ENCODE assay signal across 19 cellular contexts in the genomic region with DNA sequence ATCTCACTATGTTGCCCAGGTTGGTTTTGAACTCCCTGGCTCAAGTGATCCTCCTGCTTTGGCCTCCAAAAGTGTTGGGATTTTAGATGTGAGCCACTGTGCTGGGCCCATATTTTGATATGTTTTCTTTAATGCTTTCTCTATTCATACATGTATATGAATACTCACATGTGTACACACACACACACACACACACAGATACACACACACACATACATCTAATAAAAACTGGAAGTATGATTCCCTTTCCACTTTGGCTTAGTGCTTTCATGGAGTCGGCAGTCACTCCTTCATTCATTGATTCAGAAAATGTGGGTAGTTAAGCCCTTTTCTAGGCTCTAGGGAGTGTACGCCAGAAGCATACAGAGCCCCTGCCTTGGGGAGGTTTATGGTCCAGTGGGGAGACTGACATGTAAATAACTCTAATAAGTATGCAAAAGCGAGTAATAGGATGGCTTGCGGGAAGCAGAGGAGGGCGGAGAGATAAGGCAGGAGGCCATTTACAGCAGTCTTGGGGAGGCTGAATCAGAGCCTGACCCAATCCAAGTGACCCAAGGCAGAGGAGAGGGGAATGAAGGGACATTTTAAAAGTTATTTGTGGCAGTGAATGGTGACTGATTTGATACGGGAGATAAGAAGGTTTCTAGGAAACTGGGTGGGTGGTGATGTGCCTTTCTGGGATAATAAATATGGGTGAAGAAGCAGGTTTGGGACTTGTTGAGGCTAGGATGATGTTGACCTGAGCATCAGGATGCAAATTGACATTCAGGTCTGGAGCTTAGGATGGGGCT.
"Had no signal": no experiment of that assay in that cellular context is flagged by ENCODE, and none has a peak within 500 bp of the region (broad histone marks: within the 10 kb centered on the region; RNA-seq: fewer than 3 reads in every experiment).

No MANE protein-coding gene starts in this region.

- H3K4me3 Mint-ChIP-seq: activated CD4-positive, alpha-beta T cell treated with anti-CD3 and anti-CD28 coated beads for 36 hours; neural crest cell had no signal

- H3K36me3 ChIP-seq: WERI-Rb-1 had no signal

- DNase-seq: activated CD4-positive, alpha-beta T cell treated with anti-CD3 and anti-CD28 coated beads for 36 hours; activated CD8-positive, alpha-beta memory T cell treated with anti-CD3 and anti-CD28 coated beads, Interleukin-2, amount 50 U/mL, for 4 hours; activated effector memory CD4-positive, alpha-beta T cell treated with anti-CD3 and anti-CD28 coated beads, Interleukin-2, amount 50 U/mL, for 16 hours; activated naive CD4-positive, alpha-beta T cell treated with anti-CD3 and anti-CD28 coated beads, Interleukin-2, amount 50 U/mL, for 16 hours; activated T-cell treated with anti-CD3 and anti-CD28 coated beads, Interleukin-2, amount 50 U/mL, for 48 hours; amygdala; dorsolateral prefrontal cortex; foreskin keratinocyte; hippocampal formation; midbrain; stimulated activated CD4-positive, alpha-beta T cell treated with anti-CD3 and anti-CD28 coated beads, Interleukin-1b, Interleukin-23, amount 100 ng/mL, for 48 hours; testis; upper lobe of left lung; WERI-Rb-1 had no signal

- H3K9me3 ChIP-seq: testis had no signal

- H3K27me3 Mint-ChIP-seq: activated CD4-positive, alpha-beta T cell treated with anti-CD3 and anti-CD28 coated beads for 36 hours; progenitor cell of endocrine pancreas had no signal

- H3K4me1 ChIP-seq: foreskin keratinocyte, testis had no signal

- FAIRE-seq: keratinocyte had no signal

- H3K27ac Mint-ChIP-seq: activated CD4-positive, alpha-beta T cell treated with anti-CD3 and anti-CD28 coated beads for 36 hours; progenitor cell of endocrine pancreas had no signal

- H3K4me3 ChIP-seq: dorsolateral prefrontal cortex, lung, testis, upper lobe of left lung had no signal

- H3K27me3 ChIP-seq: dorsolateral prefrontal cortex, foreskin keratinocyte, testis, upper lobe of left lung had no signal

- H3K27ac ChIP-seq: dorsolateral prefrontal cortex, foreskin keratinocyte, testis, upper lobe of left lung, WERI-Rb-1 had no signal

- H3K4me1 Mint-ChIP-seq: neural crest cell had no signal

- ATAC-seq: activated CD4-positive, alpha-beta T cell treated with anti-CD3 and anti-CD28 coated beads for 36 hours; foreskin keratinocyte; left lobe of liver had no signal

- H3K9me3 Mint-ChIP-seq: neural crest cell had no signal
